In the genomic region with DNA sequence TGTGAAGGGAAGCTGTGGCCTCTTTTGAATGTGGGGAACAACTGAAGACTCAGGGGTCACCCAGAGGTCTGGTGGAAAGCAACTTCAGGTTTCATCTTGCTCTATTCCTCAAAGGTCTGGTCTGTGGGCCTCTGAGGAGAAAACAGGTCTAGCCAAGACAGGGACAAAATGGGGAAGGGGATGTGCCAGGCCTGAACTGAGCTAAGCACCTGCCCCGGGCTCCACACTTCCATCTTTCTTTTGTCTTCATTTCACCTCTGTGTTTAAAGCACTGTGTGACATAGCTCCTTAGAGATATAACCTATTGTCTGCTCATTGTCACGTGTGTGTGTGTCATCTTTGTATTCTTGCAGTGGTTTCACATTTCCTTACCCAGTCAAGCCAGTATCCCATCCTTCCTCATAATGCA, we compare ENCODE assay signal across 13 cellular contexts. TPM values are rescaled to one million over a fixed set of nuclear protein-coding genes. Genes with fewer than 3 reads are reported as not detected.
DNase-seq lines count a peak whose midpoint lies in the region; FAIRE-seq and TF ChIP-seq lines count a peak whose summit lies in the region.
"Had no signal": no experiment of that assay in that cellular context is flagged by ENCODE, and none has a peak within 500 bp of the region (broad histone marks: within the 10 kb centered on the region; RNA-seq: fewer than 3 reads in every experiment).

No MANE protein-coding gene starts in this region.

- intact Hi-C loops in activated naive CD4-positive, alpha-beta T cell treated with anti-CD3 and anti-CD28 coated beads for 36 hours (cut with micrococcal nuclease) = no loop called here

- H3K27ac ChIP-seq in ACC112 (ENCODE audit: low read depth, low read length) = peak overlapping the region; percentile 81
- H3K27ac ChIP-seq in muscle layer of colon (ENCODE audit: low read depth, low read length) = peak overlapping the region; percentile 19
- no peak overlapping the region for H3K27ac ChIP-seq in WERI-Rb-1

- DNase-seq in M059J (ENCODE audit: low read depth) (peak; percentile 35), bronchial epithelial cell (ENCODE audit: low read depth) (peak; percentile 64), COLO668 (lab: John Stamatoyannopoulos, UW; ENCODE audit: unreplicated experiment) (no peak), WERI-Rb-1 (no peak)
- DNase-seq in activated CD4-positive, alpha-beta T cell treated with anti-CD3 and anti-CD28 coated beads, Interleukin-2, amount 10 ng/mL, durations not matched to agents 7 days and 5 days = no peak
- DNase-seq in activated naive CD4-positive, alpha-beta T cell treated with anti-CD3 and anti-CD28 coated beads for 36 hours = no peak
- DNase-seq: activated CD8-positive, alpha-beta memory T cell treated with anti-CD3 and anti-CD28 coated beads, Interleukin-2, amount 50 U/mL, for 4 hours; caudate nucleus; NCI-H2227 treated with DMSO at 0.1 percent for 48 hours; occipital lobe had no signal

- H3K36me3 Mint-ChIP-seq in activated CD4-positive, alpha-beta T cell treated with anti-CD3 and anti-CD28 coated beads, Interleukin-2, amount 10 ng/mL, durations not matched to agents 7 days and 5 days (ENCODE audit: low read depth) = peaks cover 23% of the 10 kb centered on the region
- peaks cover 10% of the 10 kb centered on the region for H3K36me3 Mint-ChIP-seq in activated naive CD4-positive, alpha-beta T cell treated with anti-CD3 and anti-CD28 coated beads for 36 hours (ENCODE audit: low read depth)

- H3K9me3 ChIP-seq in muscle layer of colon (ENCODE audit: low read length) (no peaks in the 10 kb centered on the region), WERI-Rb-1 (ENCODE audit: severe bottlenecking) (no peaks in the 10 kb centered on the region)

- H3K27ac Mint-ChIP-seq in activated CD4-positive, alpha-beta T cell treated with anti-CD3 and anti-CD28 coated beads, Interleukin-2, amount 10 ng/mL, durations not matched to agents 7 days and 5 days = no peak overlapping the region
- H3K27ac Mint-ChIP-seq in activated naive CD4-positive, alpha-beta T cell treated with anti-CD3 and anti-CD28 coated beads for 36 hours = no peak overlapping the region

- CTCF ChIA-PET in activated CD4-positive, alpha-beta T cell treated with anti-CD3 and anti-CD28 coated beads, Interleukin-2, amount 10 ng/mL, durations not matched to agents 7 days and 5 days (lab: Charles Lee) = interaction anchor here (0.6 to 1.3 kb wide), 2 partner anchors 22 to 35 kb away, joined by 4 to 7 read pairs; no protein-coding TSS in a partner anchor
- CTCF ChIA-PET in activated naive CD4-positive, alpha-beta T cell treated with anti-CD3 and anti-CD28 coated beads for 36 hours (lab: Charles Lee) = interaction anchor here (0.6 to 1.7 kb wide), 3 partner anchors 22 to 37 kb away, joined by 3 to 7 read pairs (median 4); no protein-coding TSS in a partner anchor

- H3K4me3 Mint-ChIP-seq in activated CD4-positive, alpha-beta T cell treated with anti-CD3 and anti-CD28 coated beads, Interleukin-2, amount 10 ng/mL, durations not matched to agents 7 days and 5 days = no peak overlapping the region
- H3K4me3 Mint-ChIP-seq in activated naive CD4-positive, alpha-beta T cell treated with anti-CD3 and anti-CD28 coated beads for 36 hours = no peak overlapping the region

- no peaks in the 10 kb centered on the region for H3K79me2 ChIP-seq in ACC112 (ENCODE audit: control insufficient read depth, insufficient read depth, low read length, unreplicated experiment)

- peaks cover 20% of the 10 kb centered on the region for H3K4me1 Mint-ChIP-seq in activated CD4-positive, alpha-beta T cell treated with anti-CD3 and anti-CD28 coated beads, Interleukin-2, amount 10 ng/mL, durations not matched to agents 7 days and 5 days
- H3K4me1 Mint-ChIP-seq in activated naive CD4-positive, alpha-beta T cell treated with anti-CD3 and anti-CD28 coated beads for 36 hours (ENCODE audit: low read depth) = peaks cover 1% of the 10 kb centered on the region

- peaks cover 18% of the 10 kb centered on the region for H3K4me1 ChIP-seq in ACC112 (ENCODE audit: control insufficient read depth, insufficient read depth, low read length, unreplicated experiment)
- H3K4me1 ChIP-seq in muscle layer of colon (ENCODE audit: insufficient read depth, low read length) = peaks cover 14% of the 10 kb centered on the region

- H3K27me3 ChIP-seq in ACC112 (ENCODE audit: insufficient read depth, low read length) (no peaks in the 10 kb centered on the region), bronchial epithelial cell (ENCODE audit: control insufficient read depth, insufficient read depth, low read length) (no peaks in the 10 kb centered on the region), muscle layer of colon (ENCODE audit: control insufficient read depth in 1 of 2, insufficient read depth in 2 of 2, low read length in 2 of 2) (no peaks in the 10 kb centered on the region), WERI-Rb-1 (ENCODE audit: insufficient read depth, low read depth, severe bottlenecking) (no peaks in the 10 kb centered on the region)

- peaks cover 2% of the 10 kb centered on the region for H3K9me3 Mint-ChIP-seq in activated CD4-positive, alpha-beta T cell treated with anti-CD3 and anti-CD28 coated beads, Interleukin-2, amount 10 ng/mL, durations not matched to agents 7 days and 5 days
- peaks cover 1% of the 10 kb centered on the region for H3K9me3 Mint-ChIP-seq in activated naive CD4-positive, alpha-beta T cell treated with anti-CD3 and anti-CD28 coated beads for 36 hours

- no peak for TF ChIP-seq CTCF in bronchial epithelial cell (IDR thresholded peaks at IDR 0.05; ENCODE audit: insufficient read depth, low read length, severe bottlenecking)
- no peak for TF ChIP-seq CTCF in WERI-Rb-1 (IDR thresholded peaks at IDR 0.05; ENCODE audit: low read depth, low read length)

- H3K4me3 ChIP-seq in ACC112 (ENCODE audit: low read depth, low read length) (no peak overlapping the region), bronchial epithelial cell (ENCODE audit: low read depth, low read length) (no peak overlapping the region), muscle layer of colon (ENCODE audit: low read depth in 1 of 2, low read length in 2 of 2) (no peak overlapping the region), WERI-Rb-1 (ENCODE audit: low read depth, low read length) (no peak overlapping the region)

- no peak overlapping the region for H2AFZ ChIP-seq in ACC112 (ENCODE audit: low read length, unreplicated experiment)

- H3K9ac ChIP-seq in muscle layer of colon (ENCODE audit: low read length) = no peak overlapping the region

- POLR2A ChIA-PET in activated CD4-positive, alpha-beta T cell treated with anti-CD3 and anti-CD28 coated beads, Interleukin-2, amount 10 ng/mL, durations not matched to agents 7 days and 5 days (lab: Charles Lee) = no interaction called here

- no peak for FAIRE-seq in bronchial epithelial cell (lab: Jason Lieb, UNC)

- H3K27me3 Mint-ChIP-seq in activated CD4-positive, alpha-beta T cell treated with anti-CD3 and anti-CD28 coated beads, Interleukin-2, amount 10 ng/mL, durations not matched to agents 7 days and 5 days = no peaks in the 10 kb centered on the region
- H3K27me3 Mint-ChIP-seq in activated naive CD4-positive, alpha-beta T cell treated with anti-CD3 and anti-CD28 coated beads for 36 hours (ENCODE audit: low read depth) = no peaks in the 10 kb centered on the region

- H3K36me3 ChIP-seq in ACC112 (ENCODE audit: insufficient read depth, low read length) (no peaks in the 10 kb centered on the region), bronchial epithelial cell (ENCODE audit: control insufficient read depth, insufficient read depth, low read length) (no peaks in the 10 kb centered on the region), muscle layer of colon (ENCODE audit: insufficient read depth, low read length) (peaks cover 4% of the 10 kb centered on the region), WERI-Rb-1 (peaks cover 14% of the 10 kb centered on the region)

RNA-seq across cellular contexts. Expression of a gene that starts 19.9 kb away (rescaled TPM):
- 3.3 and 5.4 TPM in 2 replicates for total RNA-seq in M059J (2014; rRNA removed; shearing (Covaris generic))
- 123 and 166 TPM in 2 replicates for total RNA-seq in bronchial epithelial cell
- total RNA-seq in activated CD4-positive, alpha-beta T cell treated with anti-CD3 and anti-CD28 coated beads, Interleukin-2, amount 10 ng/mL, durations not matched to agents 7 days and 5 days = not detected
- total RNA-seq in activated naive CD4-positive, alpha-beta T cell treated with anti-CD3 and anti-CD28 coated beads for 36 hours = under 1 TPM in 1 of 2 experiments, not detected in 1; 0.20 TPM
- total RNA-seq: occipital lobe had no signal

RNA-seq across cellular contexts. Expression of a gene that starts 25.6 kb away (rescaled TPM):
- 10.3 and 13.5 TPM in 2 replicates for total RNA-seq in M059J (2014; rRNA removed; shearing (Covaris generic))
- total RNA-seq in bronchial epithelial cell = 8.2 and 12.6 TPM in 2 replicates
- total RNA-seq in activated CD4-positive, alpha-beta T cell treated with anti-CD3 and anti-CD28 coated beads, Interleukin-2, amount 10 ng/mL, durations not matched to agents 7 days and 5 days = 10 to 100 TPM; 24.1 to 24.8 TPM
- total RNA-seq in activated naive CD4-positive, alpha-beta T cell treated with anti-CD3 and anti-CD28 coated beads for 36 hours = 10 to 100 TPM; 14.4 to 15.6 TPM

RNA-seq across cellular contexts. Expression of a gene that starts 31.4 kb away (rescaled TPM):
- total RNA-seq in M059J (2014; rRNA removed; shearing (Covaris generic)) = not detected in 2 replicates
- under 0.01 TPM in 1 of 2 replicates, not detected in the other for total RNA-seq in bronchial epithelial cell
- not detected for total RNA-seq in activated CD4-positive, alpha-beta T cell treated with anti-CD3 and anti-CD28 coated beads, Interleukin-2, amount 10 ng/mL, durations not matched to agents 7 days and 5 days
- not detected for total RNA-seq in activated naive CD4-positive, alpha-beta T cell treated with anti-CD3 and anti-CD28 coated beads for 36 hours
- total RNA-seq: T-helper 1 cell treated with Interleukin-12 subunit alpha and Interleukin-12 subunit beta and Interleukin-4 antibody, amounts not matched to agents 30 ng/mL and 1 ng/mL, for 36 hours had no signal

RNA-seq across cellular contexts. Expression of a gene that starts 43.2 kb away (rescaled TPM):
- 314 and 393 TPM in 2 replicates for total RNA-seq in M059J (2014; rRNA removed; shearing (Covaris generic))
- total RNA-seq in bronchial epithelial cell = 208 and 260 TPM in 2 replicates
- total RNA-seq in activated CD4-positive, alpha-beta T cell treated with anti-CD3 and anti-CD28 coated beads, Interleukin-2, amount 10 ng/mL, durations not matched to agents 7 days and 5 days = 100 to 1,000 TPM; 156 to 181 TPM
- 100 to 1,000 TPM; 439 to 451 TPM for total RNA-seq in activated naive CD4-positive, alpha-beta T cell treated with anti-CD3 and anti-CD28 coated beads for 36 hours

RNA-seq across cellular contexts. Expression of a gene that starts 53.2 kb away (rescaled TPM):
- 55.3 and 61.9 TPM in 2 replicates for total RNA-seq in M059J (2014; rRNA removed; shearing (Covaris generic))
- total RNA-seq in bronchial epithelial cell = 13.2 and 17.1 TPM in 2 replicates
- 100 to 1,000 TPM; 112 to 123 TPM for total RNA-seq in activated CD4-positive, alpha-beta T cell treated with anti-CD3 and anti-CD28 coated beads, Interleukin-2, amount 10 ng/mL, durations not matched to agents 7 days and 5 days
- 10 to 100 TPM; 62.6 to 71.4 TPM for total RNA-seq in activated naive CD4-positive, alpha-beta T cell treated with anti-CD3 and anti-CD28 coated beads for 36 hours

Comparison
In these comparisons a context has a peak if more than half of its experiments do, and no peak if none do; other contexts are left out.
1. DNase-seq: peak in M059J (single experiment) and bronchial epithelial cell (single experiment); none in activated CD4-positive, alpha-beta T cell treated with anti-CD3 and anti-CD28 coated beads, Interleukin-2, amount 10 ng/mL, durations not matched to agents 7 days and 5 days (single experiment), COLO668 (single experiment), activated naive CD4-positive, alpha-beta T cell treated with anti-CD3 and anti-CD28 coated beads for 36 hours (single experiment) and WERI-Rb-1 (single experiment).
2. RNA of a gene that starts 19.9 kb away (total RNA-seq): 123 to 166 TPM in bronchial epithelial cell; 3.3 to 5.4 TPM in M059J, 0.20 TPM in activated naive CD4-positive, alpha-beta T cell treated with anti-CD3 and anti-CD28 coated beads for 36 hours and not detected in activated CD4-positive, alpha-beta T cell treated with anti-CD3 and anti-CD28 coated beads, Interleukin-2, amount 10 ng/mL, durations not matched to agents 7 days and 5 days; every median in the first group is over 10 times any median in the second.